ENCODE assay signal across 1 cellular context in genomic region chr4:138010639-138011038, GRCh38.
TF ChIP-seq lines count a peak whose summit lies in the region.

No MANE protein-coding gene starts in this region.

TF ChIP-seq in GM23338, 12 proteins besides CTCF, POLR2A, EP300 and RAD21 (continued from another document):
- TF ChIP-seq EZH2 (IDR thresholded peaks at IDR 0.05; ENCODE audit: low read depth, unreplicated experiment), result no peak
- TF ChIP-seq, protein P1, sequence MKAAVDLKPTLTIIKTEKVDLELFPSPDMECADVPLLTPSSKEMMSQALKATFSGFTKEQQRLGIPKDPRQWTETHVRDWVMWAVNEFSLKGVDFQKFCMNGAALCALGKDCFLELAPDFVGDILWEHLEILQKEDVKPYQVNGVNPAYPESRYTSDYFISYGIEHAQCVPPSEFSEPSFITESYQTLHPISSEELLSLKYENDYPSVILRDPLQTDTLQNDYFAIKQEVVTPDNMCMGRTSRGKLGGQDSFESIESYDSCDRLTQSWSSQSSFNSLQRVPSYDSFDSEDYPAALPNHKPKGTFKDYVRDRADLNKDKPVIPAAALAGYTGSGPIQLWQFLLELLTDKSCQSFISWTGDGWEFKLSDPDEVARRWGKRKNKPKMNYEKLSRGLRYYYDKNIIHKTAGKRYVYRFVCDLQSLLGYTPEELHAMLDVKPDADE (IDR thresholded peaks at IDR 0.05), result no peak
